In the genomic region with DNA sequence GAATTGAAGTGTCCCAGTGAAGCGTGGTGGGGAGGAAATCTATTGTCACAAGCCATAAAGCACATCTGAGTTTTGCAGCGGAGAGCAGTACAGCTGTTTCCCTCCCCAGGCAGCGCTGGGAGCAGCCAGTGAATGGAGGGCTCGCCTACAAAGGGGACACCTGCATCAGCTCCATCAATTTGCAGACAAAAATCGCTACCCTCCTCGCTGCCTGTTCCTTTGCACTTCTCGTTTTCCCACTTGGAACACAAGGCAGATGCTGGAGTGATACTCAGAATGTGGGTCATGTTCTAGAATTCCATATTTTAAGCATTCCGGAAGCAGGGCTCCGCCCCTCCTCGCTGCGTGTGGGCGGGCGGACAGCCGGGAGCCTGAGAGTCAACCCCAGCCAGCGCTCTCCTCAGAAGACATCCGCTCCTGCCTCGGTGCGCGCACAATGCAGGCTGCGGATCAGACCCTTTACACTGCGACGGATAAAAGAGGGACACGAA, we compare ENCODE assay signal across 8 cellular contexts.
DNase-seq lines count a peak whose midpoint lies in the region; ATAC-seq and TF ChIP-seq lines count a peak whose summit lies in the region.

No MANE protein-coding gene starts in this region.

- H3K27me3 ChIP-seq in SK-N-SH (ENCODE audit: insufficient read depth) = no peaks in the 10 kb centered on the region
- H3K27me3 ChIP-seq in PC-3 (ENCODE audit: low read length) = no peaks in the 10 kb centered on the region

- H3K9ac ChIP-seq in SK-N-SH (no peak overlapping the region), PC-3 (ENCODE audit: low read length) (no peak overlapping the region)

- H3K9me3 ChIP-seq in SK-N-SH (no peaks in the 10 kb centered on the region), PC-3 (ENCODE audit: low read length) (no peaks in the 10 kb centered on the region)

- BruUV-seq in PC-3 (replicated peaks; lab: Mats Ljungman, UMichigan) = no TSS peak

- H3K79me2 ChIP-seq in SK-N-SH (ENCODE audit: insufficient read depth) (no peaks in the 10 kb centered on the region), PC-3 (ENCODE audit: low read length) (no peaks in the 10 kb centered on the region)

- POLR2A ChIA-PET in SK-N-SH (lab: Yijun Ruan, JAX) = no interaction called here
- POLR2A ChIA-PET in PC-3 (lab: Charles Lee; ENCODE audit: unreplicated experiment) = interaction anchor here (0.6 kb wide), 1 partner anchor 172 kb away, joined by 3 read pairs; no protein-coding TSS in a partner anchor

- no peak for TF ChIP-seq RAD21 in SK-N-SH (IDR thresholded peaks at IDR 0.05; ENCODE audit: low read length)

- CTCF ChIA-PET in SK-N-SH (lab: Yijun Ruan, JAX) (interaction anchor here (1.1 to 1.2 kb wide), 2 partner anchors 12 to 160 kb away, joined by 3 read pairs; no protein-coding TSS in a partner anchor), PC-3 (lab: Charles Lee) (no interaction called here)

- TF ChIP-seq EP300 in SK-N-SH (IDR thresholded peaks at IDR 0.05; ENCODE audit: borderline replicate concordance in 1 of 2, low read depth in 1 of 2, low read length in 1 of 2) = no peak

- H3K4me1 ChIP-seq in SK-N-SH (ENCODE audit: control insufficient read depth in 1 of 2, insufficient read depth in 2 of 2, low read depth in 1 of 2, low read length in 1 of 2) (peaks cover 4 to 13% of the 10 kb centered on the region in 2 experiments; a peak in 1 of 4 replicates), PC-3 (ENCODE audit: insufficient read depth, low read length) (no peaks in the 10 kb centered on the region)

- peak; percentile 75 for DNase-seq in SK-N-SH
- peak; percentile 36 for DNase-seq in epidermal melanocyte (ENCODE audit: insufficient read length, low spot score)
- no peak for DNase-seq in omental fat pad (ENCODE audit: low spot score)
- no peak for DNase-seq in PC-3
- DNase-seq in foreskin melanocyte = no peak
- no peak for DNase-seq in mesenteric fat pad (ENCODE audit: low spot score)

- H3K4me3 ChIP-seq in SK-N-SH (ENCODE audit: low read depth in 2 of 2, low read length in 1 of 2) (peak overlapping the region in 1 of 2 experiments; percentile 32; a peak in 1 of 4 replicates), PC-3 (ENCODE audit: low read length) (no peak overlapping the region)

- ATAC-seq in GM18502 (IDR thresholded peaks at IDR 0.05; ENCODE audit: poor library complexity, unreplicated experiment) = peak; percentile 84
- peak; percentile 57 for ATAC-seq in HG02571 (IDR thresholded peaks at IDR 0.05; ENCODE audit: unreplicated experiment)
- peak; percentile 68 for ATAC-seq in omental fat pad (ENCODE audit: low FRiP score)
- no peak for ATAC-seq in PC-3

- H3K4me2 ChIP-seq in SK-N-SH (peak overlapping the region; percentile 50), PC-3 (ENCODE audit: low read length) (no peak overlapping the region)

- H3K36me3 ChIP-seq in SK-N-SH (replicated peaks in 1 of 2; ENCODE audit: control insufficient read depth in 1 of 2, insufficient read depth in 2 of 2, low read length in 1 of 2) (peaks cover 0 to 8% of the 10 kb centered on the region in 2 experiments), PC-3 (ENCODE audit: low read depth, low read length) (no peaks in the 10 kb centered on the region)

- H3F3A ChIP-seq in SK-N-SH (replicated peaks; ENCODE audit: insufficient read depth) (peaks cover 10% of the 10 kb centered on the region), PC-3 (ENCODE audit: low read length, unreplicated experiment) (no peaks in the 10 kb centered on the region)

- no peaks in the 10 kb centered on the region for H4K20me1 ChIP-seq in SK-N-SH (ENCODE audit: insufficient read depth)
- H4K20me1 ChIP-seq in PC-3 (ENCODE audit: low read length) = no peaks in the 10 kb centered on the region

- intact Hi-C loops in PC-3 (cut with micrococcal nuclease) = loop anchor here (5.0 kb wide), 1 partner anchor 158 kb away; no protein-coding TSS in a partner anchor

- H2AFZ ChIP-seq in SK-N-SH (ENCODE audit: low read depth) (no peak overlapping the region), PC-3 (ENCODE audit: low read length) (no peak overlapping the region)

- H3K9me2 ChIP-seq in SK-N-SH = no peaks in the 10 kb centered on the region
- H3K9me2 ChIP-seq in PC-3 (replicated peaks; ENCODE audit: low read length) = no peaks in the 10 kb centered on the region

- TF ChIP-seq CTCF in SK-N-SH (IDR thresholded peaks at IDR 0.05) (no peak), omental fat pad (IDR thresholded peaks at IDR 0.05) (no peak), PC-3 (conservative IDR thresholded peaks at IDR 0.05; ENCODE audit: low read depth, low read length) (no peak)

- WGBS in SK-N-SH (ENCODE audit: low lambda C conversion rate) = 65% methylated on average over 22 of the region's 23 CpGs

- no peak overlapping the region; a peak in 1 of 4 replicates for H3K27ac ChIP-seq in SK-N-SH (ENCODE audit: low read depth in 2 of 2, low read length in 1 of 2)
- H3K27ac ChIP-seq in PC-3 (ENCODE audit: low read length) = no peak overlapping the region

TF ChIP-seq in SK-N-SH, 30 proteins besides CTCF, POLR2A, EP300 and RAD21 (continues in another document):
- no peak for TF ChIP-seq PBX3 (IDR thresholded peaks at IDR 0.05)
- no peak for TF ChIP-seq CHD2 (IDR thresholded peaks at IDR 0.05; ENCODE audit: low read length, partially characterized antibody)
- TF ChIP-seq JUND (IDR thresholded peaks at IDR 0.05) = no peak
- TF ChIP-seq FOXM1 (IDR thresholded peaks at IDR 0.05; ENCODE audit: low read depth) = no peak
- TF ChIP-seq GATA2 (CRISPR knock-in tag; IDR thresholded peaks at IDR 0.05) = no peak
- no peak for TF ChIP-seq SMC3 (IDR thresholded peaks at IDR 0.05; ENCODE audit: low read depth, low read length)
- no peak for TF ChIP-seq TCF12 (IDR thresholded peaks at IDR 0.05)
- TF ChIP-seq, protein P1, sequence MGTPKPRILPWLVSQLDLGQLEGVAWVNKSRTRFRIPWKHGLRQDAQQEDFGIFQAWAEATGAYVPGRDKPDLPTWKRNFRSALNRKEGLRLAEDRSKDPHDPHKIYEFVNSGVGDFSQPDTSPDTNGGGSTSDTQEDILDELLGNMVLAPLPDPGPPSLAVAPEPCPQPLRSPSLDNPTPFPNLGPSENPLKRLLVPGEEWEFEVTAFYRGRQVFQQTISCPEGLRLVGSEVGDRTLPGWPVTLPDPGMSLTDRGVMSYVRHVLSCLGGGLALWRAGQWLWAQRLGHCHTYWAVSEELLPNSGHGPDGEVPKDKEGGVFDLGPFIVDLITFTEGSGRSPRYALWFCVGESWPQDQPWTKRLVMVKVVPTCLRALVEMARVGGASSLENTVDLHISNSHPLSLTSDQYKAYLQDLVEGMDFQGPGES (IDR thresholded peaks at IDR 0.05; ENCODE audit: low read depth, low read length) = no peak
- no peak for TF ChIP-seq RCOR1 (IDR thresholded peaks at IDR 0.05; ENCODE audit: low read length)
- no peak for TF ChIP-seq MEF2A (IDR thresholded peaks at IDR 0.05; ENCODE audit: borderline replicate concordance, low read depth)
- TF ChIP-seq FOSL2 (IDR thresholded peaks at IDR 0.05; ENCODE audit: borderline replicate concordance, low read depth) = no peak
- no peak for TF ChIP-seq REST (IDR thresholded peaks at IDR 0.05; ENCODE audit: low read depth, low read length)
- no peak for TF ChIP-seq SIN3A (IDR thresholded peaks at IDR 0.05; ENCODE audit: borderline replicate concordance, low read depth, low read length)
- no peak for TF ChIP-seq GABPA (IDR thresholded peaks at IDR 0.05; ENCODE audit: low read depth)
- TF ChIP-seq RXRA (IDR thresholded peaks at IDR 0.05; ENCODE audit: borderline replicate concordance, low read depth) = no peak

Comparison
In these comparisons a context has a peak if more than half of its experiments do, and no peak if none do; other contexts are left out.
1. DNase-seq: peak in SK-N-SH (single experiment) and epidermal melanocyte (single experiment); none in omental fat pad (single experiment), PC-3 (single experiment), foreskin melanocyte (single experiment) and mesenteric fat pad (single experiment).